Comparison of ENCODE assay signal across 1 cellular context in the genomic region with DNA sequence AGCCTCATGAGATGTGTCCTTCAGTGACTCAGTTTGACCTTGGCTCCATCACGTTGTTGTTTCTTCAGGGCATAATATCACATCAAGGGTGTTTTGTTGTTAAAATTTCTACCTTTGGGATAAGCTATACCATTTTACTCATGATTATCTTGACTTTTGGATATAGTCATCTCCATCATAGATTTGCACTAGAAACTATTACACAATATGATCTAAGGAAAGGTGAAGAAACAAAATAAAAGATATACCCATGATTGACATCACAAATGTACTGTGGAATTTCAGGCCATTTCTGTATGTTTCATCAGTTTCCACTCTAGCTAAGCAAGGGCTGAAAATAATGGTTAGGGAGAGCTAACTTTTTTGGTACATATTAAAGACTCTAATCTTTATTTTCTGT.
TF ChIP-seq lines count a peak whose summit lies in the region.

No MANE protein-coding gene starts in this region.

TF ChIP-seq in IMR-90, 13 proteins besides CTCF, POLR2A, EP300 and RAD21 (continued from another document):
- no peak for TF ChIP-seq MAZ (IDR thresholded peaks at IDR 0.05; ENCODE audit: borderline replicate concordance, low read depth, low read length)
